29 cellular contexts compared by ENCODE assay signal in the genomic region with DNA sequence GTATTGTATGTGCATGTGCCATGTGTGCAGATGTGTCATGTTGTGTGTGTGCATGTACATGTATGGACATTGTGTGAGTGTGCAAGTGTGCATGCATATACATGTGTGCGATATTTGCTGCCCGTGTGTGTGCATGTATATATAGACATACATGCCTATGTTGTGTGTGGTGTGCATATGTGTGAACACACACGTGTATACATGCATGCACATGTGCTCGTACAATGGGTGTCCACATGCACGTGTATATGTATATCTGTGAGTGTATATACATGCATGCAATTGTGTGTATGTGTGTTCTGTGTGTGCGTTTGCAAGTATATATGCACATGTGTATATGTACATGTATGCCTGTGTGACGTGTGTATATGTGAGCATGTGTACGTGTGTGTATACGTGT. TPM values are rescaled to one million over a fixed set of nuclear protein-coding genes. Genes with fewer than 3 reads are reported as not detected.
"Had no signal": no experiment of that assay in that cellular context is flagged by ENCODE, and none has a peak within 500 bp of the region (broad histone marks: within the 10 kb centered on the region; RNA-seq: fewer than 3 reads in every experiment).

No MANE protein-coding gene starts in this region.

- H3K9me3 Mint-ChIP-seq: mesothelial cell of epicardium had no signal

- ATAC-seq: gastrocnemius medialis, heart right ventricle, left cardiac atrium, left lung, left ventricle myocardium superior, lower lobe of right lung, mucosa of descending colon had no signal

- DNase-seq: dermis blood vessel endothelial cell; dorsolateral prefrontal cortex; effector CD4-positive, alpha-beta T cell; effector memory CD4-positive, alpha-beta T cell; foreskin fibroblast; foreskin melanocyte; gastrocnemius medialis; glutamatergic neuron; head of caudate nucleus; heart right ventricle; hippocampal formation; left cardiac atrium; left ventricle myocardium superior; lower lobe of right lung; mesenchymal stem cell; mucosa of descending colon had no signal

- H3K4me1 Mint-ChIP-seq: mesothelial cell of epicardium had no signal

- H3K36me3 Mint-ChIP-seq: mesothelial cell of epicardium had no signal

- H3K4me1 ChIP-seq: esophagus muscularis mucosa, gastrocnemius medialis, heart right ventricle, left lung, lower lobe of right lung had no signal

- H3K9me3 ChIP-seq: esophagus muscularis mucosa, gastrocnemius medialis, heart right ventricle, left lung, lower lobe of right lung, mucosa of descending colon had no signal

- H3K36me3 ChIP-seq: esophagus muscularis mucosa, gastrocnemius medialis, heart right ventricle, left lung, lower lobe of right lung had no signal

- H3K4me3 Mint-ChIP-seq: mesothelial cell of epicardium had no signal

- H3K4me3 ChIP-seq: coronary artery, dorsolateral prefrontal cortex, esophagus muscularis mucosa, gastrocnemius medialis, heart right ventricle, left lung, lower lobe of right lung, mucosa of descending colon had no signal

- H3K27ac Mint-ChIP-seq: mesothelial cell of epicardium had no signal

- H3K27ac ChIP-seq: coronary artery, dorsolateral prefrontal cortex, esophagus muscularis mucosa, gastrocnemius medialis, heart right ventricle, left lung, lower lobe of right lung had no signal

RNA-seq across cellular contexts. Expression of a gene that starts 3.0 kb away (rescaled TPM):
- total RNA-seq: dermis blood vessel endothelial cell, dorsolateral prefrontal cortex, endothelial cell of umbilical vein, epithelial cell of proximal tubule, esophagus muscularis mucosa, gastrocnemius medialis, glomerular endothelial cell, heart right ventricle, kidney epithelial cell, left cardiac atrium, left lung, left ventricle myocardium superior, lower leg skin, lower lobe of right lung, lung microvascular endothelial cell, mesenteric fat pad, mesothelial cell of epicardium had no signal
- polyA plus RNA-seq: endothelial cell of umbilical vein, esophagus, heart right ventricle, keratinocyte had no signal

RNA-seq across cellular contexts. Expression of a gene that starts 20.8 kb away (rescaled TPM):
- total RNA-seq: dermis blood vessel endothelial cell, endothelial cell of umbilical vein, epithelial cell of proximal tubule, esophagus muscularis mucosa, glomerular endothelial cell, kidney epithelial cell, left cardiac atrium, left lung, left ventricle myocardium superior, lower leg skin, lower lobe of right lung, lung microvascular endothelial cell, mesothelial cell of epicardium had no signal
- polyA plus RNA-seq: endothelial cell of umbilical vein, esophagus, heart right ventricle, keratinocyte had no signal
